ENCODE assay signal across 14 cellular contexts in the genomic region with DNA sequence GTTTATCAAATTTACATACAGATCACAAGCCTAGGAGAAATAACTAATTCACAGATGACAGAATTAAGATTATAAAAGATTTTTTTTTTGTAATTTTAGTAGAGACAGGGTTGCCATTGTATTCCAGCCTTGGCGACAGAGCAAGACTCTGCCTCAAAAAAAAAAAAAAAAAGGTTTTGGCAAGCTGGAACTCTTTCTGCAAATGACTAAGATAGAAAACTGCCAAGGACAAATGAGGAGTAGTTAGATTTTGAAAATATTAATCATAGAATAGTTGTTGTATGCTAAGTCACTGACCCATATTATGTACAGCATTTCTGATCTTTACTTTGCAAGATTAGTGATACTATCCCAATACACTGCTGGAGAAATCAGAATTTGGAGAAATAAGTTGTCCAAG.
"Had no signal": no experiment of that assay in that cellular context is flagged by ENCODE, and none has a peak within 500 bp of the region (broad histone marks: within the 10 kb centered on the region; RNA-seq: fewer than 3 reads in every experiment).

No MANE protein-coding gene starts in this region.

- DNase-seq: activated CD4-positive, alpha-beta memory T cell treated with anti-CD3 and anti-CD28 coated beads for 36 hours; activated CD4-positive, alpha-beta T cell treated with anti-CD3 and anti-CD28 coated beads for 1 hour; activated gamma-delta T cell treated with Interleukin-2 at 50 U/mL for 16 hours; activated T-cell treated with anti-CD3 and anti-CD28 coated beads, Interleukin-2, amount 50 U/mL, for 72 hours; caudate nucleus; effector CD8-positive, alpha-beta T cell; foreskin fibroblast; nephron progenitor cell; stimulated activated CD4-positive, alpha-beta T cell treated with anti-CD3 and anti-CD28 coated beads, Interleukin-15, amount 100 ng/mL, for 24 hours; stimulated activated CD4-positive, alpha-beta T cell treated with anti-CD3 and anti-CD28 coated beads, Interleukin-4, amount 100 ng/mL, for 24 hours; T-helper 9 cell had no signal

- H3K27ac ChIP-seq: coronary artery, epithelial cell of prostate had no signal

- ATAC-seq: activated T-cell treated with anti-CD3 and anti-CD28 coated beads, Interleukin-2, amount 50 U/mL, for 72 hours; left lobe of liver had no signal

- H3K4me3 ChIP-seq: coronary artery had no signal
